ENCODE assay signal across 1 cellular context in the genomic region with DNA sequence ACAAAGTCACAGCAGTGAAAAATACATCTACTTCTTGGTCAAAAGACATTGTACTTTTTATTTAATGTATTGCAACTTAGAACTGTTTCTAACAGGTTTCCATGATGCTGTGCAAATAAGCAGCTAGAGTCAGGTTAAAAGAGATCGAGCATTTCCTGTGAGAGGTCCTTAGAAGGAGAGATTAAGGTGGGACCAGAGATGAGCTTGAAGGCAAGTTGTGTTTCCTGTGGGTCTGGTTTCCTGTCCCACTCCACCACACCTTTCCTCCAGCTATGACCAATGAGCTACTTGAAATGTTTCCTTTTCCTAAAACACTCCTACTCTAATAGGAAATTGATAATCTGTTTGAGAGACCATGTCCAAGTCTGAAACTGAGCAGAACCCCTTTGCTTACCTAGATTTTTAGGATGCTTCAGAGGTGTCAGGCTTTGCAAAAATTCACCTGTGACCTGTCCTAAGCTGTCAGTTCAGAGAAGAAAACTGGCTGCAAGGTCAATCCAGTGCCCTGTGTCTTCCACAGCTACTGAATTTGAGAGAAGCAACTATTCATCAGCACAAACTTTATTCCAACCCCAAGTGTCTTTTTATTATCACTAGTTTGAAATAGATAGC.
TF ChIP-seq lines count a peak whose summit lies in the region.

No MANE protein-coding gene starts in this region.

TF ChIP-seq in GM12878, 131 proteins besides CTCF, POLR2A, EP300 and RAD21:
- TF ChIP-seq, protein P1, sequence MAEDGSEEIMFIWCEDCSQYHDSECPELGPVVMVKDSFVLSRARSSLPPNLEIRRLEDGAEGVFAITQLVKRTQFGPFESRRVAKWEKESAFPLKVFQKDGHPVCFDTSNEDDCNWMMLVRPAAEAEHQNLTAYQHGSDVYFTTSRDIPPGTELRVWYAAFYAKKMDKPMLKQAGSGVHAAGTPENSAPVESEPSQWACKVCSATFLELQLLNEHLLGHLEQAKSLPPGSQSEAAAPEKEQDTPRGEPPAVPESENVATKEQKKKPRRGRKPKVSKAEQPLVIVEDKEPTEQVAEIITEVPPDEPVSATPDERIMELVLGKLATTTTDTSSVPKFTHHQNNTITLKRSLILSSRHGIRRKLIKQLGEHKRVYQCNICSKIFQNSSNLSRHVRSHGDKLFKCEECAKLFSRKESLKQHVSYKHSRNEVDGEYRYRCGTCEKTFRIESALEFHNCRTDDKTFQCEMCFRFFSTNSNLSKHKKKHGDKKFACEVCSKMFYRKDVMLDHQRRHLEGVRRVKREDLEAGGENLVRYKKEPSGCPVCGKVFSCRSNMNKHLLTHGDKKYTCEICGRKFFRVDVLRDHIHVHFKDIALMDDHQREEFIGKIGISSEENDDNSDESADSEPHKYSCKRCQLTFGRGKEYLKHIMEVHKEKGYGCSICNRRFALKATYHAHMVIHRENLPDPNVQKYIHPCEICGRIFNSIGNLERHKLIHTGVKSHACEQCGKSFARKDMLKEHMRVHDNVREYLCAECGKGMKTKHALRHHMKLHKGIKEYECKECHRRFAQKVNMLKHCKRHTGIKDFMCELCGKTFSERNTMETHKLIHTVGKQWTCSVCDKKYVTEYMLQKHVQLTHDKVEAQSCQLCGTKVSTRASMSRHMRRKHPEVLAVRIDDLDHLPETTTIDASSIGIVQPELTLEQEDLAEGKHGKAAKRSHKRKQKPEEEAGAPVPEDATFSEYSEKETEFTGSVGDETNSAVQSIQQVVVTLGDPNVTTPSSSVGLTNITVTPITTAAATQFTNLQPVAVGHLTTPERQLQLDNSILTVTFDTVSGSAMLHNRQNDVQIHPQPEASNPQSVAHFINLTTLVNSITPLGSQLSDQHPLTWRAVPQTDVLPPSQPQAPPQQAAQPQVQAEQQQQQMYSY (CRISPR knock-in tag; IDR thresholded peaks at IDR 0.05) = no peak
- no peak for TF ChIP-seq TCF7 (IDR thresholded peaks at IDR 0.05; ENCODE audit: borderline replicate concordance)
- TF ChIP-seq SMAD5 (IDR thresholded peaks at IDR 0.05; ENCODE audit: low read depth) = no peak
- TF ChIP-seq, protein P2, sequence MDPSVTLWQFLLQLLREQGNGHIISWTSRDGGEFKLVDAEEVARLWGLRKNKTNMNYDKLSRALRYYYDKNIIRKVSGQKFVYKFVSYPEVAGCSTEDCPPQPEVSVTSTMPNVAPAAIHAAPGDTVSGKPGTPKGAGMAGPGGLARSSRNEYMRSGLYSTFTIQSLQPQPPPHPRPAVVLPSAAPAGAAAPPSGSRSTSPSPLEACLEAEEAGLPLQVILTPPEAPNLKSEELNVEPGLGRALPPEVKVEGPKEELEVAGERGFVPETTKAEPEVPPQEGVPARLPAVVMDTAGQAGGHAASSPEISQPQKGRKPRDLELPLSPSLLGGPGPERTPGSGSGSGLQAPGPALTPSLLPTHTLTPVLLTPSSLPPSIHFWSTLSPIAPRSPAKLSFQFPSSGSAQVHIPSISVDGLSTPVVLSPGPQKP (IDR thresholded peaks at IDR 0.05; ENCODE audit: low read depth, low read length) = no peak
- TF ChIP-seq ZZZ3 (IDR thresholded peaks at IDR 0.05; ENCODE audit: control insufficient read depth, insufficient read length, low read depth) = no peak
- no peak for TF ChIP-seq NRF1 (conservative IDR thresholded peaks at IDR 0.05; ENCODE audit: low read depth, low read length)
- TF ChIP-seq FOS (IDR thresholded peaks at IDR 0.05; ENCODE audit: borderline replicate concordance, extremely low read depth, insufficient read length) = no peak
- no peak for TF ChIP-seq NFYA (IDR thresholded peaks at IDR 0.05; ENCODE audit: borderline replicate concordance, low read depth, low read length)
- no peak for TF ChIP-seq FOXM1 (IDR thresholded peaks at IDR 0.05; ENCODE audit: low read depth, low read length)
- no peak for TF ChIP-seq IKZF1 (conservative IDR thresholded peaks at IDR 0.05)
- TF ChIP-seq, protein P3, sequence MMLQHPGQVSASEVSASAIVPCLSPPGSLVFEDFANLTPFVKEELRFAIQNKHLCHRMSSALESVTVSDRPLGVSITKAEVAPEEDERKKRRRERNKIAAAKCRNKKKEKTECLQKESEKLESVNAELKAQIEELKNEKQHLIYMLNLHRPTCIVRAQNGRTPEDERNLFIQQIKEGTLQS (IDR thresholded peaks at IDR 0.05; ENCODE audit: borderline replicate concordance, extremely low read depth, low read depth, low read length) = no peak
- TF ChIP-seq YBX1 (IDR thresholded peaks at IDR 0.05) = no peak
- no peak for TF ChIP-seq SUPT20H (IDR thresholded peaks at IDR 0.05; ENCODE audit: borderline replicate concordance, control insufficient read depth, low read depth, low read length)
